In genomic region chr12:95863337-95863736, GRCh38 we compare ENCODE assay signal across 30 cellular contexts.
"Had no signal": no experiment of that assay in that cellular context is flagged by ENCODE, and none has a peak within 500 bp of the region (broad histone marks: within the 10 kb centered on the region; RNA-seq: fewer than 3 reads in every experiment).

No MANE protein-coding gene starts in this region.

- ATAC-seq: activated CD8-positive, alpha-beta T cell treated with anti-CD3 and anti-CD28 coated beads for 36 hours; activated T-cell treated with anti-CD3 and anti-CD28 coated beads, Interleukin-2, amount 50 U/mL, for 4 hours; activated T-helper 17 cell treated with anti-CD3 and anti-CD28 coated beads, Interleukin-2, amount 50 U/mL, for 72 hours; esophagus mucosa had no signal

- FAIRE-seq: astrocyte, bronchial epithelial cell, frontal cortex had no signal

- H3K27ac Mint-ChIP-seq: activated CD4-positive, alpha-beta T cell treated with anti-CD3 and anti-CD28 coated beads, Interleukin-2, amount 10 ng/mL, durations not matched to agents 7 days and 5 days; activated CD8-positive, alpha-beta T cell treated with anti-CD3 and anti-CD28 coated beads for 36 hours; activated naive CD8-positive, alpha-beta T cell; activated T-helper 17 cell treated with anti-CD3 and anti-CD28 coated beads, Interleukin-2, amount 50 U/mL, for 72 hours; dendritic cell treated with granulocyte-macrophage colony-stimulating factor and Interleukin-4, amounts not matched to agents 40 ng/mL and 50 ng/mL, for 4 days; endodermal cell had no signal

- H3K27me3 ChIP-seq: brain microvascular endothelial cell, dorsolateral prefrontal cortex had no signal

- H3K4me3 ChIP-seq: coronary artery, dorsolateral prefrontal cortex had no signal

- DNase-seq: activated CD4-positive, alpha-beta T cell treated with anti-CD3 and anti-CD28 coated beads for 4 hours; activated CD4-positive, alpha-beta T cell treated with anti-CD3 and anti-CD28 coated beads, Interleukin-2, amount 10 ng/mL, durations not matched to agents 7 days and 5 days; activated CD4-positive, alpha-beta T cell treated with anti-CD3 and anti-CD28 coated beads, Interleukin-2, amount 50 U/mL, for 4 hours; activated CD4-positive, CD25-positive, alpha-beta regulatory T cell; activated CD4-positive, CD25-positive, alpha-beta regulatory T cell treated with anti-CD3 and anti-CD28 coated beads, Interleukin-2, amount 50 U/mL, for 72 hours; activated CD8-positive, alpha-beta memory T cell treated with anti-CD3 and anti-CD28 coated beads for 24 hours; activated CD8-positive, alpha-beta T cell treated with anti-CD3 and anti-CD28 coated beads for 36 hours; activated effector memory CD4-positive, alpha-beta T cell treated with Interleukin-2 at 50 U/mL for 16 hours; activated gamma-delta T cell treated with Interleukin-2 at 50 U/mL for 16 hours; activated naive CD4-positive, alpha-beta T cell treated with anti-CD3 and anti-CD28 coated beads, Interleukin-2, amount 50 U/mL, for 16 hours; activated naive CD4-positive, alpha-beta T cell treated with Interleukin-2 at 50 U/mL for 16 hours; activated T-cell treated with anti-CD3 and anti-CD28 coated beads, Interleukin-2, amount 50 U/mL, for 4 hours; amniotic stem cell; anterior cingulate cortex; brain microvascular endothelial cell; dorsolateral prefrontal cortex; effector memory CD4-positive, alpha-beta T cell; endodermal cell; foreskin fibroblast; head of caudate nucleus; hippocampal formation had no signal

- H3K9me3 Mint-ChIP-seq: activated CD4-positive, alpha-beta T cell treated with anti-CD3 and anti-CD28 coated beads, Interleukin-2, amount 10 ng/mL, durations not matched to agents 7 days and 5 days; activated CD8-positive, alpha-beta T cell treated with anti-CD3 and anti-CD28 coated beads for 36 hours; activated T-cell treated with anti-CD3 and anti-CD28 coated beads, Interleukin-2, amount 50 U/mL, for 4 hours; activated T-helper 17 cell treated with anti-CD3 and anti-CD28 coated beads, Interleukin-2, amount 50 U/mL, for 72 hours; central memory CD8-positive, alpha-beta T cell; dendritic cell treated with granulocyte-macrophage colony-stimulating factor and Interleukin-4, amounts not matched to agents 40 ng/mL and 50 ng/mL, for 4 days had no signal

- H3K4me3 Mint-ChIP-seq: activated CD4-positive, alpha-beta T cell treated with anti-CD3 and anti-CD28 coated beads, Interleukin-2, amount 10 ng/mL, durations not matched to agents 7 days and 5 days; activated CD8-positive, alpha-beta T cell treated with anti-CD3 and anti-CD28 coated beads for 36 hours; activated naive CD8-positive, alpha-beta T cell; activated T-cell treated with anti-CD3 and anti-CD28 coated beads, Interleukin-2, amount 50 U/mL, for 4 hours; activated T-helper 17 cell treated with anti-CD3 and anti-CD28 coated beads, Interleukin-2, amount 50 U/mL, for 72 hours; central memory CD8-positive, alpha-beta T cell; dendritic cell treated with granulocyte-macrophage colony-stimulating factor and Interleukin-4, amounts not matched to agents 40 ng/mL and 50 ng/mL, for 4 days; endodermal cell had no signal

- H3K27me3 Mint-ChIP-seq: activated CD4-positive, alpha-beta T cell treated with anti-CD3 and anti-CD28 coated beads, Interleukin-2, amount 10 ng/mL, durations not matched to agents 7 days and 5 days; activated CD8-positive, alpha-beta T cell treated with anti-CD3 and anti-CD28 coated beads for 36 hours; activated naive CD8-positive, alpha-beta T cell; activated T-helper 17 cell treated with anti-CD3 and anti-CD28 coated beads, Interleukin-2, amount 50 U/mL, for 72 hours; central memory CD8-positive, alpha-beta T cell; dendritic cell treated with granulocyte-macrophage colony-stimulating factor and Interleukin-4, amounts not matched to agents 40 ng/mL and 50 ng/mL, for 4 days had no signal

- H3K4me1 Mint-ChIP-seq: endodermal cell had no signal
